9 cellular contexts compared by ENCODE assay signal in the genomic region with DNA sequence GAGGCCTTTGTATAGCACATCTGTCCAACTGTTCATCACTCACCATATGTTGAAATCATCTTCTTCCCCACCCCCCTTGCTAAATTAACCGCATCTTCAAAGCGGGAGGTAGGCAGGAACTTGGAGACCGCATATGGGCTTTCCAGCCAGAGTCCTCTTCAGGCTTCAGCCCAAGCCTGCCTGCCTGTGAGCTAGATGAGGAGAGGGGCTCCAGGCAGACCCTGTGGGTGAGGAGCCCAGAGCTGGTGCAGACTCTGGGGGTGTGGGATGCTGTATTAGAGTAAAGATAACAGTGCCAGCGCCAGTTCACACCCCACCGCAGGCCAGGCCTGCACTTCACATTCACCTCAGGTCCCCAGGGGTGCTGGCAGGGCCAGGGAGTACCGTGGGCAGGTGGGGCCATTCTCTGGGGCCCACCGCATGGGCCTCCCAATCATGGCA. TPM values are rescaled to one million over a fixed set of nuclear protein-coding genes. Genes with fewer than 3 reads are reported as not detected.
A peak's percentile ranks its signal among the peaks of the same experiment; 100 is the strongest.
DNase-seq lines count a peak whose midpoint lies in the region; ATAC-seq and TF ChIP-seq lines count a peak whose summit lies in the region.
"Had no signal": no experiment of that assay in that cellular context is flagged by ENCODE, and none has a peak within 500 bp of the region (broad histone marks: within the 10 kb centered on the region; RNA-seq: fewer than 3 reads in every experiment).

No MANE protein-coding gene starts in this region.

- no peaks in the 10 kb centered on the region for H3K27me3 Mint-ChIP-seq in activated T-cell treated with anti-CD3 and anti-CD28 coated beads, Interleukin-2, amount 50 U/mL, for 4 hours (ENCODE audit: low read depth)
- H3K27me3 Mint-ChIP-seq in immature natural killer cell (ENCODE audit: low read depth in 3 of 3): peaks cover 10 to 28% (median 19%) of the 10 kb centered on the region in 3 donors

- no peak for TF ChIP-seq POLR2A in thyroid gland (IDR thresholded peaks at IDR 0.05)

- H3K36me3 ChIP-seq in thyroid gland: no peaks in the 10 kb centered on the region

- H3K4me3 ChIP-seq in thyroid gland (replicated peaks in 1 of 3): no peak overlapping the region

- peaks cover 91% of the 10 kb centered on the region for H3K4me1 Mint-ChIP-seq in activated T-cell treated with anti-CD3 and anti-CD28 coated beads, Interleukin-2, amount 50 U/mL, for 4 hours (ENCODE audit: low read depth)
- peaks cover 96 to 97% of the 10 kb centered on the region in 2 donors for H3K4me1 Mint-ChIP-seq in immature natural killer cell

- peak overlapping the region; percentile 93 to 98 (median 98) for H3K27ac Mint-ChIP-seq in immature natural killer cell

- DNase-seq in stimulated activated CD4-positive, alpha-beta T cell treated with anti-CD3 and anti-CD28 coated beads, Interleukin-4, amount 100 ng/mL, for 24 hours: peak; percentile 44
- DNase-seq in stimulated activated CD4-positive, alpha-beta T cell treated with anti-CD3 and anti-CD28 coated beads, Interleukin-2, amount 100 ng/mL, for 48 hours: no peak
- DNase-seq in activated T-cell treated with anti-CD3 and anti-CD28 coated beads, Interleukin-2, amount 50 U/mL, for 4 hours: no peak
- DNase-seq in immature natural killer cell (peak; percentile 57 to 63 (median 57)), kidney glomerular epithelial cell (lab: John Stamatoyannopoulos, UW) (no peak), HUDEP-2 (lab: John Stamatoyannopoulos, UW; ENCODE audit: unreplicated experiment in 76 of 76) (no peak), thyroid gland (no peak)
- DNase-seq: RPMI8226 had no signal

- intact Hi-C loops in thyroid gland (cut with DNase I): no loop called here

- peaks cover 42 to 58% of the 10 kb centered on the region in 2 donors for H3K4me1 ChIP-seq in thyroid gland

- H3K4me3 Mint-ChIP-seq in activated T-cell treated with anti-CD3 and anti-CD28 coated beads, Interleukin-2, amount 50 U/mL, for 4 hours: peak overlapping the region; percentile 66
- peak overlapping the region; percentile 65 to 86 (median 78) for H3K4me3 Mint-ChIP-seq in immature natural killer cell

- no peaks in the 10 kb centered on the region for H3K9me3 ChIP-seq in thyroid gland

- ATAC-seq in activated T-cell treated with anti-CD3 and anti-CD28 coated beads, Interleukin-2, amount 50 U/mL, for 4 hours: peak; percentile 18 to 27
- no peak for ATAC-seq in HG02840 (IDR thresholded peaks at IDR 0.05; ENCODE audit: low FRiP score, unreplicated experiment)

- H3K27me3 ChIP-seq in thyroid gland: no peaks in the 10 kb centered on the region

- H3K27ac ChIP-seq in thyroid gland: peak overlapping the region in 1 of 3 donors; percentile 18

- WGBS in thyroid gland, 2 donors: 61 to 65% methylated on average over 6 to 7 of the region's 7 CpGs

- peaks cover 18% of the 10 kb centered on the region for H3K36me3 Mint-ChIP-seq in activated T-cell treated with anti-CD3 and anti-CD28 coated beads, Interleukin-2, amount 50 U/mL, for 4 hours (ENCODE audit: insufficient read depth)
- H3K36me3 Mint-ChIP-seq in immature natural killer cell: no peaks in the 10 kb centered on the region

- TF ChIP-seq CTCF in thyroid gland (IDR thresholded peaks at IDR 0.05): no peak

- H3K9me3 Mint-ChIP-seq in activated T-cell treated with anti-CD3 and anti-CD28 coated beads, Interleukin-2, amount 50 U/mL, for 4 hours: no peaks in the 10 kb centered on the region
- no peaks in the 10 kb centered on the region for H3K9me3 Mint-ChIP-seq in immature natural killer cell

RNA-seq across cellular contexts. Expression of gene PRRC2B, which starts 16.2 kb away (rescaled TPM):
- 100 to 1,000 TPM in 1 of 3 donors, 10 to 100 TPM in 2; 89.7 to 102 (median 92.2) TPM for total RNA-seq in activated T-cell treated with anti-CD3 and anti-CD28 coated beads, Interleukin-2, amount 50 U/mL, for 4 hours
- 10 to 100 TPM in 1 of 3 donors, 1 to 10 TPM in 2; 2.0 to 48.1 (median 9.6) TPM for polyA plus RNA-seq in immature natural killer cell
- 100 to 1,000 TPM in 3 of 4 donors, 10 to 100 TPM in 1; 81.7 to 159 (median 117) TPM for total RNA-seq in thyroid gland

Comparison
In these comparisons a context has a peak if more than half of its experiments do, and no peak if none do; other contexts are left out.
1. DNase-seq: peak in stimulated activated CD4-positive, alpha-beta T cell treated with anti-CD3 and anti-CD28 coated beads, Interleukin-4, amount 100 ng/mL, for 24 hours (single experiment) and immature natural killer cell (3 of 3); none in stimulated activated CD4-positive, alpha-beta T cell treated with anti-CD3 and anti-CD28 coated beads, Interleukin-2, amount 100 ng/mL, for 48 hours (0 of 2), activated T-cell treated with anti-CD3 and anti-CD28 coated beads, Interleukin-2, amount 50 U/mL, for 4 hours (single experiment), kidney glomerular epithelial cell (single experiment), HUDEP-2 (0 of 76) and thyroid gland (0 of 2).